In genomic region chr4:156972370-156972980, GRCh38 we compare ENCODE assay signal across 1 cellular context.
TF ChIP-seq lines count a peak whose summit lies in the region.

No MANE protein-coding gene starts in this region.

TF ChIP-seq in H1, 55 proteins besides CTCF, POLR2A, EP300 and RAD21:
- TF ChIP-seq, protein P1, sequence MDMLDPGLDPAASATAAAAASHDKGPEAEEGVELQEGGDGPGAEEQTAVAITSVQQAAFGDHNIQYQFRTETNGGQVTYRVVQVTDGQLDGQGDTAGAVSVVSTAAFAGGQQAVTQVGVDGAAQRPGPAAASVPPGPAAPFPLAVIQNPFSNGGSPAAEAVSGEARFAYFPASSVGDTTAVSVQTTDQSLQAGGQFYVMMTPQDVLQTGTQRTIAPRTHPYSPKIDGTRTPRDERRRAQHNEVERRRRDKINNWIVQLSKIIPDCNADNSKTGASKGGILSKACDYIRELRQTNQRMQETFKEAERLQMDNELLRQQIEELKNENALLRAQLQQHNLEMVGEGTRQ (IDR thresholded peaks at IDR 0.05; ENCODE audit: low read length) = no peak
- TF ChIP-seq, protein P2, sequence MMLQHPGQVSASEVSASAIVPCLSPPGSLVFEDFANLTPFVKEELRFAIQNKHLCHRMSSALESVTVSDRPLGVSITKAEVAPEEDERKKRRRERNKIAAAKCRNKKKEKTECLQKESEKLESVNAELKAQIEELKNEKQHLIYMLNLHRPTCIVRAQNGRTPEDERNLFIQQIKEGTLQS (IDR thresholded peaks at IDR 0.05; ENCODE audit: insufficient read depth, low read depth, low read length) = no peak
- TF ChIP-seq TBP (IDR thresholded peaks at IDR 0.05; ENCODE audit: low read depth, low read length) = no peak
- TF ChIP-seq GTF2F1 (IDR thresholded peaks at IDR 0.05; ENCODE audit: borderline replicate concordance, low read depth, low read length) = no peak
- no peak for TF ChIP-seq RNF2 (IDR thresholded peaks at IDR 0.05; ENCODE audit: borderline replicate concordance, low read depth, low read length, missing control alignments, poor library complexity, severe bottlenecking)
- no peak for TF ChIP-seq MAFK (IDR thresholded peaks at IDR 0.05; ENCODE audit: low read depth, low read length)
- no peak for TF ChIP-seq EZH2 (IDR thresholded peaks at IDR 0.05; ENCODE audit: low read depth, low read length, severe bottlenecking)
- TF ChIP-seq ASH2L (IDR thresholded peaks at IDR 0.05; ENCODE audit: low read length) = no peak
- no peak for TF ChIP-seq SIN3A (conservative IDR thresholded peaks at IDR 0.05 in 1 of 2, IDR thresholded peaks at IDR 0.05 in 1 of 2; ENCODE audit: low read depth in 1 of 2, low read length in 2 of 2)
- TF ChIP-seq CEBPB (IDR thresholded peaks at IDR 0.05; ENCODE audit: low read depth, low read length) = no peak
- TF ChIP-seq ZNF274 (IDR thresholded peaks at IDR 0.05; ENCODE audit: borderline replicate concordance, extremely low read depth, low read length) = no peak
TF ChIP-seq in H1: peak in this region for 0.
